1 cellular context compared by ENCODE assay signal in genomic region chr2:201999289-201999688, GRCh38.
TF ChIP-seq lines count a peak whose summit lies in the region.

No MANE protein-coding gene starts in this region.

TF ChIP-seq in H1, 55 proteins besides CTCF, POLR2A, EP300 and RAD21:
- no peak for TF ChIP-seq CBX5 (IDR thresholded peaks at IDR 0.05; ENCODE audit: low read depth, low read length)
- TF ChIP-seq SP2 (IDR thresholded peaks at IDR 0.05; ENCODE audit: low read length) = no peak
- no peak for TF ChIP-seq PHF8 (conservative IDR thresholded peaks at IDR 0.05; ENCODE audit: low read depth, low read length)
- no peak for TF ChIP-seq BRCA1 (IDR thresholded peaks at IDR 0.05; ENCODE audit: low read depth, low read length)
- no peak for TF ChIP-seq SRF (IDR thresholded peaks at IDR 0.05; ENCODE audit: low read depth, low read length)
TF ChIP-seq in H1: peak in this region for 0.
